12 cellular contexts compared by ENCODE assay signal in the genomic region with DNA sequence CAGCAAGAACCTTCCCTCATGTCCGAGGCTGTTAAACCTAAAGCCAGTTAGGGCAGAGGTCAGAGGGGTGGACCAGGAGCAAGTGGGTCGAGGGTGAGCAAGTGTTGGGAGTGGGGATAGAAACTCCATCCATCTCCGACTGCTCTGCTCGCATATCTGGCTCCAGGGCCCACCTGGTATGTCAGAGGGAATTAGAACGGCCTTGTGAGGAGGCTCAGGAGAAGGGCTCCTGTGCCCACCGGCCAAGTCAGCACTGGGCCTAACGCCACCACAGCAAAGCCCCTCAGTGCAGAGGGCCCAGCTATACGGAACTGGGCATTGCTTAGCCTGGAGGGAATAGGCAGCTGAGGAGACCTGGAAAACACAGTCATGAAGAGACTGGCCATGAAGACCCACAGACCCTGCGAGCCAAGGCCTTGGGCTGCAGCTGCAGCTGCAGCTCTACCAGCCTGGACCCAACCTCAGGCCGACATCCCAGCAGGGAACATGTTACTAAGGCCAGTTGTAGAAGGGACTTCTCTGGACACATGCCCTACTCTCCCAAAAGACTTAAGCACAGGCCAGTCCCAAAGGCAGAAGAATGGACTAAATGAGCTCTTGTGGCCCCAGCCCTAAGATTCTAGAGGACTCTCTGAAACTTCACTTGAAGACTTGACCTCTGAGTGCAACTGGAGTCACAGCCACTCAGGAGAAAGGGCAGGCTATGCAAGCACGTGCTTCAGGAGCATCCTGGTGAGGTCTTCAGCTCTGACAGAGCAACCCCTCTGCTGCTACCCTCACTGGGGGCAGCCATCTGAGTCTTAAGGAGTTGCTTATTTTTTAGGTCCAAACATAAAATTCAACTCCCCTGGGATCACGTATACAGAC. TPM values are rescaled to one million over a fixed set of nuclear protein-coding genes. Genes with fewer than 3 reads are reported as not detected.
DNase-seq lines count a peak whose midpoint lies in the region.
"Had no signal": no experiment of that assay in that cellular context is flagged by ENCODE, and none has a peak within 500 bp of the region (broad histone marks: within the 10 kb centered on the region; RNA-seq: fewer than 3 reads in every experiment).

No MANE protein-coding gene starts in this region.

- DNase-seq in activated T-cell treated with anti-CD3 and anti-CD28 coated beads, Interleukin-2, amount 50 U/mL, for 1 hour, result peak; percentile 52
- DNase-seq in activated T-cell treated with anti-CD3 and anti-CD28 coated beads for 4 hours (no peak), SJSA1 (ENCODE audit: low read depth in 1 of 2, low spot score in 2 of 2) (no peak), NCI-H1694 treated with DMSO at 0.1 percent for 48 hours (lab: John Stamatoyannopoulos, UW) (no peak), ecto neural progenitor cell (ENCODE audit: low spot score) (no peak), NCI-H2029 (lab: John Stamatoyannopoulos, UW) (no peak)
- no peak for DNase-seq in effector memory CD4-positive, alpha-beta T cell
- DNase-seq: GDM1, H9, NCI-H510A treated with DMSO at 0.1 percent for 48 hours had no signal

- H3K4me3 ChIP-seq in SJSA1 (no peak overlapping the region), thymus (ENCODE audit: low read length) (peak overlapping the region; percentile 49)
- H3K4me3 ChIP-seq in effector memory CD4-positive, alpha-beta T cell (ENCODE audit: insufficient read depth, low read depth, low read length, poor library complexity, severe bottlenecking), result no peak overlapping the region
- H3K4me3 ChIP-seq: smooth muscle cell had no signal

- WGBS in thymus, result 90% methylated on average over 12 of the region's 12 CpGs

- H3K27me3 ChIP-seq in SJSA1 (replicated peaks) (no peaks in the 10 kb centered on the region), thymus (ENCODE audit: control insufficient read depth, insufficient read depth) (no peaks in the 10 kb centered on the region)
- no peaks in the 10 kb centered on the region for H3K27me3 ChIP-seq in effector memory CD4-positive, alpha-beta T cell (replicated peaks; ENCODE audit: control insufficient read depth, insufficient read depth, low read length, poor library complexity, severe bottlenecking)

- H3K4me1 ChIP-seq in SJSA1 (replicated peaks) (peaks cover 65% of the 10 kb centered on the region), thymus (ENCODE audit: control insufficient read depth, insufficient read depth, low read length) (peaks cover 78% of the 10 kb centered on the region)
- H3K4me1 ChIP-seq in effector memory CD4-positive, alpha-beta T cell (ENCODE audit: control insufficient read depth, insufficient read depth, low read length, poor library complexity, severe bottlenecking), result peaks cover 95% of the 10 kb centered on the region

- peaks cover 7% of the 10 kb centered on the region for H3K36me3 ChIP-seq in SJSA1
- H3K36me3 ChIP-seq in effector memory CD4-positive, alpha-beta T cell (ENCODE audit: control insufficient read depth, insufficient read depth, low read length), result peaks cover 26% of the 10 kb centered on the region
- H3K36me3 ChIP-seq in thymus (ENCODE audit: control insufficient read depth, insufficient read depth), result peaks cover 43% of the 10 kb centered on the region

- peak overlapping the region; percentile 60 for H3K27ac ChIP-seq in SJSA1
- H3K27ac ChIP-seq in effector memory CD4-positive, alpha-beta T cell (ENCODE audit: insufficient read depth, low read length, poor library complexity, severe bottlenecking), result peak overlapping the region; percentile 99
- peak overlapping the region; percentile 99 for H3K27ac ChIP-seq in thymus (ENCODE audit: low read depth)

- H3K9me3 ChIP-seq in SJSA1 (replicated peaks) (no peaks in the 10 kb centered on the region), thymus (ENCODE audit: control insufficient read depth) (no peaks in the 10 kb centered on the region)
- no peaks in the 10 kb centered on the region for H3K9me3 ChIP-seq in effector memory CD4-positive, alpha-beta T cell (ENCODE audit: control insufficient read depth, low read length)

RNA-seq across cellular contexts. Expression of a gene that starts 34.1 kb away (rescaled TPM):
- total RNA-seq in SJSA1 (2014; rRNA removed; shearing (Covaris generic)), result 282 and 328 TPM in 2 replicates
- polyA plus RNA-seq in thymus, result 237 TPM

RNA-seq across cellular contexts. Expression of a gene that starts 43.2 kb away (rescaled TPM):
- total RNA-seq in SJSA1 (2014; rRNA removed; shearing (Covaris generic)), result 7.1 and 7.3 TPM in 2 replicates
- polyA plus RNA-seq in thymus, result 9.3 TPM
